22 cellular contexts compared by ENCODE assay signal in genomic region chr3:170162052-170162451, GRCh38. TPM values are rescaled to one million over a fixed set of nuclear protein-coding genes. Genes with fewer than 3 reads are reported as not detected.
A peak's percentile ranks its signal among the peaks of the same experiment; 100 is the strongest.
DNase-seq lines count a peak whose midpoint lies in the region; ATAC-seq and TF ChIP-seq lines count a peak whose summit lies in the region.
"Had no signal": no experiment of that assay in that cellular context is flagged by ENCODE, and none has a peak within 500 bp of the region (broad histone marks: within the 10 kb centered on the region; RNA-seq: fewer than 3 reads in every experiment).

No MANE protein-coding gene starts in this region.

- H3K27ac ChIP-seq in KMS-11 = 0 out of 2 replicates have a peak overlapping the region, but pooled peaks have one; percentile 4
- H3K27ac ChIP-seq: HL-60, parathyroid adenoma, RWPE1, tibial nerve, WERI-Rb-1 had no signal

- ATAC-seq in activated T-cell treated with anti-CD3 and anti-CD28 coated beads, Interleukin-2, amount 50 U/mL, for 72 hours (replicated peaks in 1 of 2) = peak; percentile 74 to 91
- ATAC-seq in central memory CD8-positive, alpha-beta T cell (replicated peaks; ENCODE audit: extremely low read depth, poor library complexity, severe bottlenecking) = no peak
- no peak for ATAC-seq in stimulated activated memory B cell treated with anti-CD40 and anti-IgM and Interleukin-4, amounts not matched to agents 10 μg/mL and 1 μg/mL and 100 μg/mL, for 72 hours
- ATAC-seq: right cardiac atrium had no signal

- H3K27me3 Mint-ChIP-seq in activated T-cell treated with anti-CD3 and anti-CD28 coated beads, Interleukin-2, amount 50 U/mL, for 72 hours (ENCODE audit: low read depth) = no peaks in the 10 kb centered on the region
- no peaks in the 10 kb centered on the region for H3K27me3 Mint-ChIP-seq in central memory CD8-positive, alpha-beta T cell
- no peaks in the 10 kb centered on the region for H3K27me3 Mint-ChIP-seq in stimulated activated memory B cell treated with anti-CD40 and anti-IgM and Interleukin-4, amounts not matched to agents 10 μg/mL and 1 μg/mL and 100 μg/mL, for 72 hours
- H3K27me3 Mint-ChIP-seq: dendritic cell treated with granulocyte-macrophage colony-stimulating factor and Interleukin-4, amounts not matched to agents 40 ng/mL and 50 ng/mL, for 4 days had no signal

- no peak overlapping the region for H3K9ac ChIP-seq in KMS-11
- H3K9ac ChIP-seq: parathyroid adenoma had no signal

- peaks cover 23 to 46% of the 10 kb centered on the region in 2 donors for H3K36me3 Mint-ChIP-seq in activated T-cell treated with anti-CD3 and anti-CD28 coated beads, Interleukin-2, amount 50 U/mL, for 72 hours (ENCODE audit: insufficient read depth in 2 of 2)
- peaks cover 60% of the 10 kb centered on the region for H3K36me3 Mint-ChIP-seq in central memory CD8-positive, alpha-beta T cell (ENCODE audit: insufficient read depth)
- H3K36me3 Mint-ChIP-seq in stimulated activated memory B cell treated with anti-CD40 and anti-IgM and Interleukin-4, amounts not matched to agents 10 μg/mL and 1 μg/mL and 100 μg/mL, for 72 hours = peaks cover 64% of the 10 kb centered on the region

- H3K4me1 Mint-ChIP-seq in activated T-cell treated with anti-CD3 and anti-CD28 coated beads, Interleukin-2, amount 50 U/mL, for 72 hours (ENCODE audit: low read depth) = peaks cover 47% of the 10 kb centered on the region
- H3K4me1 Mint-ChIP-seq in central memory CD8-positive, alpha-beta T cell = peaks cover 57% of the 10 kb centered on the region
- H3K4me1 Mint-ChIP-seq in stimulated activated memory B cell treated with anti-CD40 and anti-IgM and Interleukin-4, amounts not matched to agents 10 μg/mL and 1 μg/mL and 100 μg/mL, for 72 hours = peaks cover 57% of the 10 kb centered on the region
- H3K4me1 Mint-ChIP-seq: mesothelial cell of epicardium had no signal

- no peak overlapping the region for H3K4me2 ChIP-seq in KMS-11

- TF ChIP-seq CTCF in KMS-11 (conservative IDR thresholded peaks at IDR 0.05; ENCODE audit: low read depth, low read length) = no peak

- H3K4me3 ChIP-seq in KMS-11 (IDR thresholded peaks at IDR 0.05; ENCODE audit: insufficient read depth, low read depth, low read length) = no peak overlapping the region
- H3K4me3 ChIP-seq: tibial nerve had no signal

- H3K36me3 ChIP-seq in KMS-11 (ENCODE audit: insufficient read depth) = peaks cover 11% of the 10 kb centered on the region; the same call in 1 of the 2 replicates

- no peak for DNase-seq in activated T-cell treated with anti-CD3 and anti-CD28 coated beads, Interleukin-2, amount 50 U/mL, for 72 hours
- DNase-seq in activated T-cell treated with anti-CD3 and anti-CD28 coated beads, Interleukin-2, amount 50 U/mL, for 1 hour = no peak
- DNase-seq in central memory CD8-positive, alpha-beta T cell (ENCODE audit: low spot score in 2 of 2) = no peak
- DNase-seq in NCI-H1105 treated with DMSO at 0.1 percent for 48 hours (lab: John Stamatoyannopoulos, UW) (no peak), putamen (ENCODE audit: low spot score) (no peak), GOT3 (lab: John Stamatoyannopoulos, UW) (no peak)
- DNase-seq: activated effector memory CD4-positive, alpha-beta T cell treated with anti-CD3 and anti-CD28 coated beads, Interleukin-2, amount 50 U/mL, for 16 hours; anterior cingulate cortex; C1 segment of cervical spinal cord; left ventricle myocardium superior; NCI-H1048; NCI-H2081; right cardiac atrium; WERI-Rb-1 had no signal

- H3K79me2 ChIP-seq in KMS-11 (ENCODE audit: insufficient read depth, low read depth) = peaks cover 94% of the 10 kb centered on the region

- peaks cover 12% of the 10 kb centered on the region for H4K20me1 ChIP-seq in KMS-11 (ENCODE audit: insufficient read depth)

- peak overlapping the region; percentile 58 for H3K27ac Mint-ChIP-seq in activated T-cell treated with anti-CD3 and anti-CD28 coated beads, Interleukin-2, amount 50 U/mL, for 72 hours
- H3K27ac Mint-ChIP-seq in central memory CD8-positive, alpha-beta T cell (ENCODE audit: low read depth) = peak overlapping the region; percentile 67
- peak overlapping the region; percentile 22 for H3K27ac Mint-ChIP-seq in stimulated activated memory B cell treated with anti-CD40 and anti-IgM and Interleukin-4, amounts not matched to agents 10 μg/mL and 1 μg/mL and 100 μg/mL, for 72 hours
- H3K27ac Mint-ChIP-seq: dendritic cell treated with granulocyte-macrophage colony-stimulating factor and Interleukin-4, amounts not matched to agents 40 ng/mL and 50 ng/mL, for 4 days; mesothelial cell of epicardium had no signal

- peak overlapping the region in 1 of 2 donors; percentile 33 for H3K4me3 Mint-ChIP-seq in activated T-cell treated with anti-CD3 and anti-CD28 coated beads, Interleukin-2, amount 50 U/mL, for 72 hours
- no peak overlapping the region for H3K4me3 Mint-ChIP-seq in central memory CD8-positive, alpha-beta T cell
- H3K4me3 Mint-ChIP-seq in stimulated activated memory B cell treated with anti-CD40 and anti-IgM and Interleukin-4, amounts not matched to agents 10 μg/mL and 1 μg/mL and 100 μg/mL, for 72 hours = no peak overlapping the region
- H3K4me3 Mint-ChIP-seq: dendritic cell treated with granulocyte-macrophage colony-stimulating factor and Interleukin-4, amounts not matched to agents 40 ng/mL and 50 ng/mL, for 4 days; mesothelial cell of epicardium had no signal

- H3K9me3 Mint-ChIP-seq in activated T-cell treated with anti-CD3 and anti-CD28 coated beads, Interleukin-2, amount 50 U/mL, for 72 hours = peaks cover 0 to 5% of the 10 kb centered on the region in 2 donors
- H3K9me3 Mint-ChIP-seq in central memory CD8-positive, alpha-beta T cell = no peaks in the 10 kb centered on the region
- H3K9me3 Mint-ChIP-seq in stimulated activated memory B cell treated with anti-CD40 and anti-IgM and Interleukin-4, amounts not matched to agents 10 μg/mL and 1 μg/mL and 100 μg/mL, for 72 hours = peaks cover 2% of the 10 kb centered on the region
- H3K9me3 Mint-ChIP-seq: dendritic cell treated with granulocyte-macrophage colony-stimulating factor and Interleukin-4, amounts not matched to agents 40 ng/mL and 50 ng/mL, for 4 days had no signal

- no peak overlapping the region for H2AFZ ChIP-seq in KMS-11 (ENCODE audit: low read depth)
- H2AFZ ChIP-seq: parathyroid adenoma had no signal

- H3K27me3 ChIP-seq in KMS-11 (ENCODE audit: insufficient read depth, low read depth) = no peaks in the 10 kb centered on the region
- H3K27me3 ChIP-seq: tibial nerve had no signal

- H3K4me1 ChIP-seq in KMS-11 (ENCODE audit: low read depth, poor library complexity, severe bottlenecking) = peaks cover 68% of the 10 kb centered on the region

RNA-seq across cellular contexts. Expression of gene PHC3, which starts 19.5 kb away (rescaled TPM):
- 10 to 100 TPM; 71.1 to 71.6 TPM for total RNA-seq in activated T-cell treated with anti-CD3 and anti-CD28 coated beads, Interleukin-2, amount 50 U/mL, for 72 hours

Comparison
In these comparisons a context has a peak if more than half of its experiments do, and no peak if none do; other contexts are left out.
1. ATAC-seq: peak in activated T-cell treated with anti-CD3 and anti-CD28 coated beads, Interleukin-2, amount 50 U/mL, for 72 hours (2 of 2); none in central memory CD8-positive, alpha-beta T cell (single experiment) and stimulated activated memory B cell treated with anti-CD40 and anti-IgM and Interleukin-4, amounts not matched to agents 10 μg/mL and 1 μg/mL and 100 μg/mL, for 72 hours (single experiment).
2. Peak in every context shown above with its lines, with median percentiles within 50 percentile points of each other: H3K27ac Mint-ChIP-seq.